Comparison of ENCODE assay signal across 30 cellular contexts in genomic region chr10:49076319-49076718, GRCh38. TPM values are rescaled to one million over a fixed set of nuclear protein-coding genes. Genes with fewer than 3 reads are reported as not detected.
DNase-seq lines count a peak whose midpoint lies in the region; ATAC-seq and TF ChIP-seq lines count a peak whose summit lies in the region.
"Had no signal": no experiment of that assay in that cellular context is flagged by ENCODE, and none has a peak within 500 bp of the region (broad histone marks: within the 10 kb centered on the region; RNA-seq: fewer than 3 reads in every experiment).

No MANE protein-coding gene starts in this region.

- CTCF ChIA-PET in activated CD8-positive, alpha-beta T cell treated with anti-CD3 and anti-CD28 coated beads, Interleukin-2, amount 10 ng/mL, durations not matched to agents 7 days and 5 days (lab: Charles Lee): no interaction called here
- CTCF ChIA-PET in activated CD8-positive, alpha-beta T cell treated with anti-CD3 and anti-CD28 coated beads for 36 hours (lab: Charles Lee): interaction anchor here (0.9 kb wide), 1 partner anchor 19 kb away, joined by 3 read pairs; no protein-coding TSS in a partner anchor

- TF ChIP-seq CTCF in activated CD8-positive, alpha-beta T cell treated with anti-CD3 and anti-CD28 coated beads for 36 hours (IDR thresholded peaks at IDR 0.05): no peak
- TF ChIP-seq CTCF in GM23338 (conservative IDR thresholded peaks at IDR 0.05; ENCODE audit: low read depth in 2 of 2): no peak
- TF ChIP-seq CTCF in progenitor cell of endocrine pancreas (IDR thresholded peaks at IDR 0.05; ENCODE audit: unreplicated experiment): no peak

- no peaks in the 10 kb centered on the region for H3K79me2 ChIP-seq in GM23338 (replicated peaks; ENCODE audit: insufficient read depth)

- H2AFZ ChIP-seq in GM23338: no peak overlapping the region

- H3K4me2 ChIP-seq in GM23338: no peak overlapping the region

- no peaks in the 10 kb centered on the region for H3K27me3 ChIP-seq in GM23338 (ENCODE audit: insufficient read depth)
- H3K27me3 ChIP-seq: cardiac muscle cell, Peyer's patch had no signal

- H3K27ac Mint-ChIP-seq in activated CD8-positive, alpha-beta T cell treated with anti-CD3 and anti-CD28 coated beads, Interleukin-2, amount 10 ng/mL, durations not matched to agents 7 days and 5 days: peak overlapping the region; percentile 19
- H3K27ac Mint-ChIP-seq in activated CD8-positive, alpha-beta T cell treated with anti-CD3 and anti-CD28 coated beads for 36 hours: no peak overlapping the region
- H3K27ac Mint-ChIP-seq in GM23338 (0 out of 2 replicates have a peak overlapping the region, but pooled peaks have one; percentile 8), progenitor cell of endocrine pancreas (no peak overlapping the region)
- H3K27ac Mint-ChIP-seq in activated T-helper 1 cell treated with anti-CD3 and anti-CD28 coated beads, Interleukin-12 subunit alpha, Interleukin-12 subunit beta, Interleukin-2, Interleukin-4 antibody, amounts not matched to agents 30 ng/mL and 10 ng/mL and 1 ng/mL, durations not matched to agents 14 hours and 24 hours and 36 hours: peak overlapping the region; percentile 20
- H3K27ac Mint-ChIP-seq: dendritic cell treated with granulocyte-macrophage colony-stimulating factor and Interleukin-4, amounts not matched to agents 40 ng/mL and 50 ng/mL, for 4 days; HFFc6; T-cell had no signal

- no peak for DNase-seq in activated CD8-positive, alpha-beta T cell treated with anti-CD3 and anti-CD28 coated beads, Interleukin-2, amount 10 ng/mL, durations not matched to agents 7 days and 5 days
- DNase-seq in activated CD8-positive, alpha-beta T cell treated with anti-CD3 and anti-CD28 coated beads for 36 hours: no peak
- DNase-seq in GM23338 (ENCODE audit: low spot score): no peak
- DNase-seq in activated T-helper 1 cell treated with anti-CD3 and anti-CD28 coated beads, Interleukin-12 subunit alpha, Interleukin-12 subunit beta, Interleukin-2, Interleukin-4 antibody, amounts not matched to agents 30 ng/mL and 10 ng/mL and 1 ng/mL, durations not matched to agents 14 hours and 24 hours and 36 hours (ENCODE audit: low spot score): no peak
- peak; percentile 4 for DNase-seq in progenitor cell of endocrine pancreas (ENCODE audit: low spot score, unreplicated experiment)
- DNase-seq in NCI-H2029 treated with DMSO at 0.1 percent for 48 hours (lab: John Stamatoyannopoulos, UW): no peak
- DNase-seq: activated naive CD4-positive, alpha-beta T cell; AML-193; DMS79 treated with DMSO at 0.1 percent for 48 hours; glutamatergic neuron; HFFc6; left colon; mesenchymal stem cell; NCI-H1105; NCI-H2081 treated with DMSO at 0.1 percent for 48 hours; NCI-H446 treated with DMSO at 0.1 percent for 48 hours; Peyer's patch; stimulated activated CD4-positive, alpha-beta T cell treated with anti-CD3 and anti-CD28 coated beads, Interleukin-12 subunit alpha, Interleukin-12 subunit beta, amount 100 ng/mL, for 4 hours; T-cell had no signal

- H3K36me3 ChIP-seq in GM23338 (ENCODE audit: insufficient read depth): no peaks in the 10 kb centered on the region
- H3K36me3 ChIP-seq: cardiac muscle cell, Peyer's patch had no signal

- no peak overlapping the region for H3K27ac ChIP-seq in GM23338 (ENCODE audit: low read depth)
- H3K27ac ChIP-seq: cardiac muscle cell, HL-60, Peyer's patch had no signal

- H3K27me3 Mint-ChIP-seq in activated CD8-positive, alpha-beta T cell treated with anti-CD3 and anti-CD28 coated beads, Interleukin-2, amount 10 ng/mL, durations not matched to agents 7 days and 5 days (ENCODE audit: low read depth): peaks cover 9% of the 10 kb centered on the region
- peaks cover 12% of the 10 kb centered on the region for H3K27me3 Mint-ChIP-seq in activated CD8-positive, alpha-beta T cell treated with anti-CD3 and anti-CD28 coated beads for 36 hours
- H3K27me3 Mint-ChIP-seq in GM23338 (ENCODE audit: insufficient read depth, low read depth, poor library complexity): peaks cover 11% of the 10 kb centered on the region
- peaks cover 1% of the 10 kb centered on the region for H3K27me3 Mint-ChIP-seq in activated T-helper 1 cell treated with anti-CD3 and anti-CD28 coated beads, Interleukin-12 subunit alpha, Interleukin-12 subunit beta, Interleukin-2, Interleukin-4 antibody, amounts not matched to agents 30 ng/mL and 10 ng/mL and 1 ng/mL, durations not matched to agents 14 hours and 24 hours and 36 hours (ENCODE audit: insufficient read depth)
- H3K27me3 Mint-ChIP-seq in progenitor cell of endocrine pancreas: peaks cover 25% of the 10 kb centered on the region

- H3K9me2 ChIP-seq in GM23338 (ENCODE audit: insufficient read depth): no peaks in the 10 kb centered on the region

- intact Hi-C loops in activated CD8-positive, alpha-beta T cell treated with anti-CD3 and anti-CD28 coated beads for 36 hours (cut with micrococcal nuclease): no loop called here
- intact Hi-C loops in activated T-helper 1 cell treated with anti-CD3 and anti-CD28 coated beads, Interleukin-12 subunit alpha, Interleukin-12 subunit beta, Interleukin-2, Interleukin-4 antibody, amounts not matched to agents 30 ng/mL and 10 ng/mL and 1 ng/mL, durations not matched to agents 14 hours and 24 hours and 36 hours (cut with micrococcal nuclease): loop anchor here (5.0 kb wide), 1 partner anchor 274 kb away; no protein-coding TSS in a partner anchor

- no peak overlapping the region for H3K4me3 Mint-ChIP-seq in activated CD8-positive, alpha-beta T cell treated with anti-CD3 and anti-CD28 coated beads, Interleukin-2, amount 10 ng/mL, durations not matched to agents 7 days and 5 days
- H3K4me3 Mint-ChIP-seq in activated CD8-positive, alpha-beta T cell treated with anti-CD3 and anti-CD28 coated beads for 36 hours: no peak overlapping the region
- no peak overlapping the region for H3K4me3 Mint-ChIP-seq in GM23338
- H3K4me3 Mint-ChIP-seq in activated T-helper 1 cell treated with anti-CD3 and anti-CD28 coated beads, Interleukin-12 subunit alpha, Interleukin-12 subunit beta, Interleukin-2, Interleukin-4 antibody, amounts not matched to agents 30 ng/mL and 10 ng/mL and 1 ng/mL, durations not matched to agents 14 hours and 24 hours and 36 hours: no peak overlapping the region
- no peak overlapping the region for H3K4me3 Mint-ChIP-seq in progenitor cell of endocrine pancreas (ENCODE audit: low read depth)
- H3K4me3 Mint-ChIP-seq: dendritic cell treated with granulocyte-macrophage colony-stimulating factor and Interleukin-4, amounts not matched to agents 40 ng/mL and 50 ng/mL, for 4 days; HFFc6; T-cell had no signal

- no peak for ATAC-seq in activated CD8-positive, alpha-beta T cell treated with anti-CD3 and anti-CD28 coated beads, Interleukin-2, amount 10 ng/mL, durations not matched to agents 7 days and 5 days
- ATAC-seq in activated CD8-positive, alpha-beta T cell treated with anti-CD3 and anti-CD28 coated beads for 36 hours: no peak
- ATAC-seq in GM23338 (no peak), GM18498 (IDR thresholded peaks at IDR 0.05; ENCODE audit: unreplicated experiment) (no peak), GM18868 (IDR thresholded peaks at IDR 0.05; ENCODE audit: unreplicated experiment) (no peak)
- ATAC-seq: HepG2, left colon, T-cell had no signal

- no peaks in the 10 kb centered on the region for H3F3A ChIP-seq in GM23338 (replicated peaks; ENCODE audit: low read depth)

- no peaks in the 10 kb centered on the region for H3K36me3 Mint-ChIP-seq in activated CD8-positive, alpha-beta T cell treated with anti-CD3 and anti-CD28 coated beads, Interleukin-2, amount 10 ng/mL, durations not matched to agents 7 days and 5 days (ENCODE audit: low read depth)
- H3K36me3 Mint-ChIP-seq in activated CD8-positive, alpha-beta T cell treated with anti-CD3 and anti-CD28 coated beads for 36 hours (ENCODE audit: low read depth): no peaks in the 10 kb centered on the region
- no peaks in the 10 kb centered on the region for H3K36me3 Mint-ChIP-seq in GM23338 (ENCODE audit: low read depth)
- no peaks in the 10 kb centered on the region for H3K36me3 Mint-ChIP-seq in activated T-helper 1 cell treated with anti-CD3 and anti-CD28 coated beads, Interleukin-12 subunit alpha, Interleukin-12 subunit beta, Interleukin-2, Interleukin-4 antibody, amounts not matched to agents 30 ng/mL and 10 ng/mL and 1 ng/mL, durations not matched to agents 14 hours and 24 hours and 36 hours (ENCODE audit: low read depth)
- no peaks in the 10 kb centered on the region for H3K36me3 Mint-ChIP-seq in progenitor cell of endocrine pancreas (ENCODE audit: insufficient read depth)
- H3K36me3 Mint-ChIP-seq: T-cell had no signal

- no peaks in the 10 kb centered on the region for H4K20me1 ChIP-seq in GM23338 (replicated peaks; ENCODE audit: insufficient read depth)

- peaks cover 33% of the 10 kb centered on the region for H3K4me1 Mint-ChIP-seq in activated CD8-positive, alpha-beta T cell treated with anti-CD3 and anti-CD28 coated beads, Interleukin-2, amount 10 ng/mL, durations not matched to agents 7 days and 5 days (ENCODE audit: low read depth)
- H3K4me1 Mint-ChIP-seq in activated CD8-positive, alpha-beta T cell treated with anti-CD3 and anti-CD28 coated beads for 36 hours (ENCODE audit: low read depth): peaks cover 25% of the 10 kb centered on the region
- H3K4me1 Mint-ChIP-seq in GM23338: peaks cover 8% of the 10 kb centered on the region
- H3K4me1 Mint-ChIP-seq in activated T-helper 1 cell treated with anti-CD3 and anti-CD28 coated beads, Interleukin-12 subunit alpha, Interleukin-12 subunit beta, Interleukin-2, Interleukin-4 antibody, amounts not matched to agents 30 ng/mL and 10 ng/mL and 1 ng/mL, durations not matched to agents 14 hours and 24 hours and 36 hours (ENCODE audit: low read depth): peaks cover 30% of the 10 kb centered on the region
- peaks cover 5% of the 10 kb centered on the region for H3K4me1 Mint-ChIP-seq in progenitor cell of endocrine pancreas (ENCODE audit: low read depth)
- H3K4me1 Mint-ChIP-seq: T-cell had no signal

- H3K9me3 Mint-ChIP-seq in activated CD8-positive, alpha-beta T cell treated with anti-CD3 and anti-CD28 coated beads, Interleukin-2, amount 10 ng/mL, durations not matched to agents 7 days and 5 days (ENCODE audit: insufficient read depth): no peaks in the 10 kb centered on the region
- no peaks in the 10 kb centered on the region for H3K9me3 Mint-ChIP-seq in activated CD8-positive, alpha-beta T cell treated with anti-CD3 and anti-CD28 coated beads for 36 hours
- H3K9me3 Mint-ChIP-seq in GM23338: no peaks in the 10 kb centered on the region
- peaks cover 4% of the 10 kb centered on the region for H3K9me3 Mint-ChIP-seq in activated T-helper 1 cell treated with anti-CD3 and anti-CD28 coated beads, Interleukin-12 subunit alpha, Interleukin-12 subunit beta, Interleukin-2, Interleukin-4 antibody, amounts not matched to agents 30 ng/mL and 10 ng/mL and 1 ng/mL, durations not matched to agents 14 hours and 24 hours and 36 hours
- H3K9me3 Mint-ChIP-seq in progenitor cell of endocrine pancreas (ENCODE audit: low read depth): no peaks in the 10 kb centered on the region
- H3K9me3 Mint-ChIP-seq: dendritic cell treated with granulocyte-macrophage colony-stimulating factor and Interleukin-4, amounts not matched to agents 40 ng/mL and 50 ng/mL, for 4 days; HFFc6; T-cell had no signal

- no peak overlapping the region for H3K4me3 ChIP-seq in GM23338
- H3K4me3 ChIP-seq: cardiac muscle cell, Peyer's patch had no signal

- POLR2A ChIA-PET in activated CD8-positive, alpha-beta T cell treated with anti-CD3 and anti-CD28 coated beads, Interleukin-2, amount 10 ng/mL, durations not matched to agents 7 days and 5 days (lab: Charles Lee): no interaction called here
- POLR2A ChIA-PET in activated CD8-positive, alpha-beta T cell treated with anti-CD3 and anti-CD28 coated beads for 36 hours (lab: Charles Lee): no interaction called here

- H3K4me1 ChIP-seq in GM23338 (ENCODE audit: insufficient read depth): no peaks in the 10 kb centered on the region
- H3K4me1 ChIP-seq: Caco-2 had no signal

RNA-seq across cellular contexts. Expression of gene VSTM4, which starts 39.0 kb away (rescaled TPM):
- total RNA-seq in activated CD8-positive, alpha-beta T cell treated with anti-CD3 and anti-CD28 coated beads, Interleukin-2, amount 10 ng/mL, durations not matched to agents 7 days and 5 days: not detected
- total RNA-seq in activated CD8-positive, alpha-beta T cell treated with anti-CD3 and anti-CD28 coated beads for 36 hours: under 1 TPM; 0.04 to 0.09 TPM
- 0.23 and 0.66 TPM in 2 replicates for total RNA-seq in GM23338 (2014; rRNA removed; shearing (Covaris generic))
- polyA plus RNA-seq in GM23338 (2016; fragmentation: Nextera tagmentation; extraction: Ambion mirVana): 0.21 and 0.56 TPM in 2 replicates
- 0.20 and 0.23 TPM in 2 replicates for total RNA-seq in activated T-helper 1 cell treated with anti-CD3 and anti-CD28 coated beads, Interleukin-12 subunit alpha, Interleukin-12 subunit beta, Interleukin-2, Interleukin-4 antibody, amounts not matched to agents 30 ng/mL and 10 ng/mL and 1 ng/mL, durations not matched to agents 14 hours and 24 hours and 36 hours
- total RNA-seq in progenitor cell of endocrine pancreas: 0.22 and 0.40 TPM in 2 replicates
- total RNA-seq: Caco-2, HepG2 had no signal
- polyA plus RNA-seq: HepG2 had no signal

RNA-seq across cellular contexts. Expression of gene FAM170B, which starts 57.5 kb away (rescaled TPM):
- total RNA-seq in activated CD8-positive, alpha-beta T cell treated with anti-CD3 and anti-CD28 coated beads, Interleukin-2, amount 10 ng/mL, durations not matched to agents 7 days and 5 days: not detected
- not detected for total RNA-seq in activated CD8-positive, alpha-beta T cell treated with anti-CD3 and anti-CD28 coated beads for 36 hours
- total RNA-seq in GM23338 (2014; rRNA removed; shearing (Covaris generic)): not detected in 2 replicates
- polyA plus RNA-seq in GM23338 (2016; fragmentation: Nextera tagmentation; extraction: Ambion mirVana): not detected in 2 replicates
- total RNA-seq in activated T-helper 1 cell treated with anti-CD3 and anti-CD28 coated beads, Interleukin-12 subunit alpha, Interleukin-12 subunit beta, Interleukin-2, Interleukin-4 antibody, amounts not matched to agents 30 ng/mL and 10 ng/mL and 1 ng/mL, durations not matched to agents 14 hours and 24 hours and 36 hours: not detected in 2 replicates
- total RNA-seq in progenitor cell of endocrine pancreas: not detected in 2 replicates
- total RNA-seq: A172, Caco-2, cardiac muscle cell, HepG2, HFFc6, left colon, myocyte, osteoblast, Peyer's patch, ureter had no signal
- polyA plus RNA-seq: cardiac muscle cell, HepG2 had no signal

Comparison
In these comparisons a context has a peak if more than half of its experiments do, and no peak if none do; other contexts are left out.
1. H3K27ac Mint-ChIP-seq: peak in activated CD8-positive, alpha-beta T cell treated with anti-CD3 and anti-CD28 coated beads, Interleukin-2, amount 10 ng/mL, durations not matched to agents 7 days and 5 days (single experiment), GM23338 (single experiment) and activated T-helper 1 cell treated with anti-CD3 and anti-CD28 coated beads, Interleukin-12 subunit alpha, Interleukin-12 subunit beta, Interleukin-2, Interleukin-4 antibody, amounts not matched to agents 30 ng/mL and 10 ng/mL and 1 ng/mL, durations not matched to agents 14 hours and 24 hours and 36 hours (single experiment); none in activated CD8-positive, alpha-beta T cell treated with anti-CD3 and anti-CD28 coated beads for 36 hours (single experiment) and progenitor cell of endocrine pancreas (single experiment).